12 cellular contexts compared by ENCODE assay signal in the genomic region with DNA sequence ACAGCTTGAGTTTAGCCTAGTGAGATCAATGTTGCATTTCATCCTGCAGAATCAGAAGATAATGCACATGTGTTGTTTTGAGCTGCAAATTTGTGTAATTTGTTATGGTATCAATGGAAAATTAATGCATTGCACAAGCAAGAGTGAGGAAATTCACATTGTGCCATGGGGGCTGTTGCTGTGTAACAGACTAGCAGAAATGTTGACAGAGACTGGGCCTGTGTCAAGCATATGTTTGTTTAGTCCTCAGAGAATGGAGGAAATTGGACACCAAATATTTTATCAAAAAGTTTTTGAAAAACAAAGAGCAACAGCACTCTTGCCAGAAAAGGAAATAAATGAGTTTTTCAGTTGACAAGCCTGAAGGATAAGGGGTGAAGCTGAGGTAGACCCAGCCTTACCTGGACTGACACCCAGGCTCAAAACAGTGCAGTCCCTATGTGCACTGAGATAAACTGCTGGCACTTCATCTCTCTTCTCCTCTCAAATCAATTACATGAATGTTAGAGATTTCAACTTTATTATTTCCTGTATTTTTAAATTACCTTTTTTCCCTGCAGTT.
"Had no signal": no experiment of that assay in that cellular context is flagged by ENCODE, and none has a peak within 500 bp of the region (broad histone marks: within the 10 kb centered on the region; RNA-seq: fewer than 3 reads in every experiment).

No MANE protein-coding gene starts in this region.

- H3K4me3 ChIP-seq: adrenal gland, right atrium auricular region, tibial artery, uterus had no signal

- H3K27ac ChIP-seq: adrenal gland, right atrium auricular region, tibial artery, uterus had no signal

- H3K36me3 ChIP-seq: adrenal gland, right atrium auricular region, tibial artery, uterus had no signal

- H3K4me1 ChIP-seq: adrenal gland, right atrium auricular region, tibial artery, uterus had no signal

- H3K9me3 ChIP-seq: adrenal gland, right atrium auricular region, tibial artery, uterus had no signal

- DNase-seq: activated CD4-positive, alpha-beta T cell treated with anti-CD3 and anti-CD28 coated beads, Interleukin-2, amount 50 U/mL, for 4 hours; activated gamma-delta T cell; adrenal gland; effector CD4-positive, alpha-beta T cell; left ventricle myocardium superior; nephron progenitor cell; nucleus accumbens; stimulated activated CD4-positive, alpha-beta T cell treated with anti-CD3 and anti-CD28 coated beads, Interleukin-2, amount 100 ng/mL, for 24 hours; stimulated activated naive CD4-positive, alpha-beta T cell treated with Interleukin-2 at 50 U/mL for 16 hours; tibial artery; uterus had no signal

- H3K27me3 ChIP-seq: adrenal gland, right atrium auricular region, tibial artery, uterus had no signal
